Comparison of ENCODE assay signal across 2 cellular contexts in genomic region chr4:98514930-98515809, GRCh38.
TF ChIP-seq lines count a peak whose summit lies in the region.

No MANE protein-coding gene starts in this region.

TF ChIP-seq in A549, 52 proteins besides CTCF, POLR2A, EP300 and RAD21 (continued from another document):
- TF ChIP-seq PBX3 (IDR thresholded peaks at IDR 0.05) (no peak), CHD4 (IDR thresholded peaks at IDR 0.05; ENCODE audit: borderline replicate concordance) (no peak), E2F6 (IDR thresholded peaks at IDR 0.05; ENCODE audit: borderline replicate concordance, low read depth) (no peak), POLR2AphosphoS2 (conservative IDR thresholded peaks at IDR 0.05; ENCODE audit: low read length) (no peak), RARB (CRISPR knock-in tag; IDR thresholded peaks at IDR 0.05) (no peak), MAZ (IDR thresholded peaks at IDR 0.05; ENCODE audit: borderline replicate concordance, low read depth, low read length) (no peak), ATOH8 (CRISPR knock-in tag; IDR thresholded peaks at IDR 0.05; ENCODE audit: low read depth) (no peak), TFCP2L1 (CRISPR knock-in tag; IDR thresholded peaks at IDR 0.05) (no peak), BHLHE40 (IDR thresholded peaks at IDR 0.05; ENCODE audit: low read depth, low read length) (no peak), HEYL (CRISPR knock-in tag; IDR thresholded peaks at IDR 0.05) (no peak), JUNB (IDR thresholded peaks at IDR 0.05) (no peak), ZSCAN20 (CRISPR knock-in tag; IDR thresholded peaks at IDR 0.05) (no peak), FOSL2 (IDR thresholded peaks at IDR 0.05) (no peak), FOSL2 (CRISPR knock-in tag; IDR thresholded peaks at IDR 0.05) (no peak), USF2 (IDR thresholded peaks at IDR 0.05) (no peak)

TF ChIP-seq in HepG2, 621 proteins besides CTCF, POLR2A, EP300 and RAD21 (continued from another document):
- TF ChIP-seq CEBPZ (IDR thresholded peaks at IDR 0.05; ENCODE audit: low read length): no peak
- TF ChIP-seq FIP1L1 (IDR thresholded peaks at IDR 0.05; ENCODE audit: borderline replicate concordance, insufficient read depth, low read depth, low read length): no peak
- no peak for TF ChIP-seq SOX5 (CRISPR knock-in tag; IDR thresholded peaks at IDR 0.05; ENCODE audit: borderline replicate concordance)
- TF ChIP-seq RXRA (CRISPR knock-in tag; IDR thresholded peaks at IDR 0.05): no peak
- TF ChIP-seq, protein P1, sequence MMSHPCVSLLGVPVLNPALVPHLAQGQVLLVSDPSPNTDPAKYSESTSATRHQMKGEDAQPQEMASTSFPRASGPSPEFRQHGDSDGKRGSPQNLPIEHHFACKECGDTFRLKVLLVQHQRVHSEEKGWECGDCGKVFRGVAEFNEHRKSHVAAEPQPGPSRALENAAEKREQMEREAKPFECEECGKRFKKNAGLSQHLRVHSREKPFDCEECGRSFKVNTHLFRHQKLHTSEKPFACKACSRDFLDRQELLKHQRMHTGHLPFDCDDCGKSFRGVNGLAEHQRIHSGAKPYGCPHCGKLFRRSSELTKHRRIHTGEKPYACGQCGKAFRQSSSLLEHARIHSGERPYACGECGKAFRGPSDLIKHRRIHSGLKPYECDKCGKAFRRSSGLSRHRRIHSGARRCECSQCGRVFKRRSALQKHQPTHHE (CRISPR knock-in tag; IDR thresholded peaks at IDR 0.05; ENCODE audit: borderline replicate concordance): no peak
- no peak for TF ChIP-seq ZNF296 (CRISPR knock-in tag; conservative IDR thresholded peaks at IDR 0.05)
- no peak for TF ChIP-seq ZBTB7B (CRISPR knock-in tag; IDR thresholded peaks at IDR 0.05)
- no peak for TF ChIP-seq STAT5B (CRISPR knock-in tag; IDR thresholded peaks at IDR 0.05)
- no peak for TF ChIP-seq ZMYM3 (CRISPR knock-in tag; IDR thresholded peaks at IDR 0.05)
- no peak for TF ChIP-seq ZFP36 (IDR thresholded peaks at IDR 0.05; ENCODE audit: borderline replicate concordance, low read depth, low read length, partially characterized antibody)
- TF ChIP-seq CBX5 (CRISPR knock-in tag; IDR thresholded peaks at IDR 0.05; ENCODE audit: borderline replicate concordance): no peak
- TF ChIP-seq ZNF431 (CRISPR knock-in tag; IDR thresholded peaks at IDR 0.05; ENCODE audit: borderline replicate concordance, low read depth): no peak
- TF ChIP-seq RELA (CRISPR knock-in tag; IDR thresholded peaks at IDR 0.05): no peak
- TF ChIP-seq THYN1 (CRISPR knock-in tag; IDR thresholded peaks at IDR 0.05; ENCODE audit: borderline replicate concordance, low read depth): no peak
- no peak for TF ChIP-seq SALL2 (CRISPR knock-in tag; IDR thresholded peaks at IDR 0.05)
- no peak for TF ChIP-seq CEBPB (IDR thresholded peaks at IDR 0.05; ENCODE audit: borderline replicate concordance, low read depth, low read length)
- TF ChIP-seq, protein P2, sequence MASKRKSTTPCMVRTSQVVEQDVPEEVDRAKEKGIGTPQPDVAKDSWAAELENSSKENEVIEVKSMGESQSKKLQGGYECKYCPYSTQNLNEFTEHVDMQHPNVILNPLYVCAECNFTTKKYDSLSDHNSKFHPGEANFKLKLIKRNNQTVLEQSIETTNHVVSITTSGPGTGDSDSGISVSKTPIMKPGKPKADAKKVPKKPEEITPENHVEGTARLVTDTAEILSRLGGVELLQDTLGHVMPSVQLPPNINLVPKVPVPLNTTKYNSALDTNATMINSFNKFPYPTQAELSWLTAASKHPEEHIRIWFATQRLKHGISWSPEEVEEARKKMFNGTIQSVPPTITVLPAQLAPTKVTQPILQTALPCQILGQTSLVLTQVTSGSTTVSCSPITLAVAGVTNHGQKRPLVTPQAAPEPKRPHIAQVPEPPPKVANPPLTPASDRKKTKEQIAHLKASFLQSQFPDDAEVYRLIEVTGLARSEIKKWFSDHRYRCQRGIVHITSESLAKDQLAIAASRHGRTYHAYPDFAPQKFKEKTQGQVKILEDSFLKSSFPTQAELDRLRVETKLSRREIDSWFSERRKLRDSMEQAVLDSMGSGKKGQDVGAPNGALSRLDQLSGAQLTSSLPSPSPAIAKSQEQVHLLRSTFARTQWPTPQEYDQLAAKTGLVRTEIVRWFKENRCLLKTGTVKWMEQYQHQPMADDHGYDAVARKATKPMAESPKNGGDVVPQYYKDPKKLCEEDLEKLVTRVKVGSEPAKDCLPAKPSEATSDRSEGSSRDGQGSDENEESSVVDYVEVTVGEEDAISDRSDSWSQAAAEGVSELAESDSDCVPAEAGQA (IDR thresholded peaks at IDR 0.05; ENCODE audit: low read depth): no peak
- TF ChIP-seq, protein P2 (CRISPR knock-in tag; IDR thresholded peaks at IDR 0.05; ENCODE audit: borderline replicate concordance): no peak
- TF ChIP-seq ZNF775 (CRISPR knock-in tag; IDR thresholded peaks at IDR 0.05; ENCODE audit: borderline replicate concordance): no peak
- no peak for TF ChIP-seq KDM6A (CRISPR knock-in tag; IDR thresholded peaks at IDR 0.05; ENCODE audit: low read depth)
